In genomic region chr13:49240017-49240416, GRCh38 we compare ENCODE assay signal across 8 cellular contexts. TPM values are rescaled to one million over a fixed set of nuclear protein-coding genes. Genes with fewer than 3 reads are reported as not detected.
DNase-seq lines count a peak whose midpoint lies in the region; ATAC-seq and TF ChIP-seq lines count a peak whose summit lies in the region.

No MANE protein-coding gene starts in this region.

- H3K4me1 Mint-ChIP-seq in stimulated activated effector memory CD8-positive, alpha-beta T cell treated with anti-CD3 and anti-CD28 coated beads, Interleukin-12 subunit alpha, Interleukin-12 subunit beta, amount 100 ng/mL, for 72 hours = peaks cover 5% of the 10 kb centered on the region

- TF ChIP-seq CTCF in WI38 (IDR thresholded peaks at IDR 0.05; ENCODE audit: low read depth, low read length) = peak; percentile 31; the same call in 1 of the 2 replicates
- peak; percentile 62 for TF ChIP-seq CTCF in fibroblast of the aortic adventitia (IDR thresholded peaks at IDR 0.05; ENCODE audit: insufficient read depth, low read length)

- no peaks in the 10 kb centered on the region for H3K9me3 Mint-ChIP-seq in stimulated activated effector memory CD8-positive, alpha-beta T cell treated with anti-CD3 and anti-CD28 coated beads, Interleukin-12 subunit alpha, Interleukin-12 subunit beta, amount 100 ng/mL, for 72 hours

- ATAC-seq in HG02798 (IDR thresholded peaks at IDR 0.05; ENCODE audit: poor library complexity, unreplicated experiment) = peak; percentile 39
- peak; percentile 79 for ATAC-seq in stimulated activated effector memory CD8-positive, alpha-beta T cell treated with anti-CD3 and anti-CD28 coated beads, Interleukin-12 subunit alpha, Interleukin-12 subunit beta, amount 100 ng/mL, for 72 hours

- no peak overlapping the region for H3K27ac Mint-ChIP-seq in stimulated activated effector memory CD8-positive, alpha-beta T cell treated with anti-CD3 and anti-CD28 coated beads, Interleukin-12 subunit alpha, Interleukin-12 subunit beta, amount 100 ng/mL, for 72 hours

- H3K4me3 ChIP-seq in WI38 (ENCODE audit: low read depth, low read length) = no peak overlapping the region
- no peak overlapping the region for H3K4me3 ChIP-seq in fibroblast of the aortic adventitia (ENCODE audit: low read depth, low read length)

- no peaks in the 10 kb centered on the region for H3K36me3 Mint-ChIP-seq in stimulated activated effector memory CD8-positive, alpha-beta T cell treated with anti-CD3 and anti-CD28 coated beads, Interleukin-12 subunit alpha, Interleukin-12 subunit beta, amount 100 ng/mL, for 72 hours

- DNase-seq in NCI-H2171 treated with DMSO at 0.1 percent for 48 hours (lab: John Stamatoyannopoulos, UW) = peak; percentile 5
- DNase-seq in NCI-H2171 (lab: John Stamatoyannopoulos, UW) = no peak
- peak; percentile 45 for DNase-seq in fibroblast of the aortic adventitia (ENCODE audit: low read depth)
- DNase-seq in stimulated activated effector memory CD8-positive, alpha-beta T cell treated with anti-CD3 and anti-CD28 coated beads, Interleukin-12 subunit alpha, Interleukin-12 subunit beta, amount 100 ng/mL, for 72 hours (ENCODE audit: low spot score in 2 of 2) = peak in 1 of 2 donors; percentile 65
- DNase-seq in SHP77 treated with DMSO at 0.1 percent for 48 hours (lab: John Stamatoyannopoulos, UW) = no peak
- DNase-seq in NCI-H1048 (lab: John Stamatoyannopoulos, UW) = no peak

- no peak overlapping the region for H3K4me3 Mint-ChIP-seq in stimulated activated effector memory CD8-positive, alpha-beta T cell treated with anti-CD3 and anti-CD28 coated beads, Interleukin-12 subunit alpha, Interleukin-12 subunit beta, amount 100 ng/mL, for 72 hours

RNA-seq across cellular contexts. Expression of gene CDADC1, which starts 7.7 kb away (rescaled TPM):
- total RNA-seq in fibroblast of the aortic adventitia (ENCODE audit: low replicate concordance) = 3.8 and 9.1 TPM in 2 replicates

RNA-seq across cellular contexts. Expression of gene MLNR, which starts 19.9 kb away (rescaled TPM):
- total RNA-seq in fibroblast of the aortic adventitia (ENCODE audit: low replicate concordance) = not detected in 2 replicates

Comparison
In these comparisons a context has a peak if more than half of its experiments do, and no peak if none do; other contexts are left out.
1. DNase-seq: peak in NCI-H2171 treated with DMSO at 0.1 percent for 48 hours (single experiment) and fibroblast of the aortic adventitia (single experiment); none in NCI-H2171 (single experiment), SHP77 treated with DMSO at 0.1 percent for 48 hours (single experiment) and NCI-H1048 (single experiment).